Comparison of ENCODE assay signal across 8 cellular contexts in the genomic region with DNA sequence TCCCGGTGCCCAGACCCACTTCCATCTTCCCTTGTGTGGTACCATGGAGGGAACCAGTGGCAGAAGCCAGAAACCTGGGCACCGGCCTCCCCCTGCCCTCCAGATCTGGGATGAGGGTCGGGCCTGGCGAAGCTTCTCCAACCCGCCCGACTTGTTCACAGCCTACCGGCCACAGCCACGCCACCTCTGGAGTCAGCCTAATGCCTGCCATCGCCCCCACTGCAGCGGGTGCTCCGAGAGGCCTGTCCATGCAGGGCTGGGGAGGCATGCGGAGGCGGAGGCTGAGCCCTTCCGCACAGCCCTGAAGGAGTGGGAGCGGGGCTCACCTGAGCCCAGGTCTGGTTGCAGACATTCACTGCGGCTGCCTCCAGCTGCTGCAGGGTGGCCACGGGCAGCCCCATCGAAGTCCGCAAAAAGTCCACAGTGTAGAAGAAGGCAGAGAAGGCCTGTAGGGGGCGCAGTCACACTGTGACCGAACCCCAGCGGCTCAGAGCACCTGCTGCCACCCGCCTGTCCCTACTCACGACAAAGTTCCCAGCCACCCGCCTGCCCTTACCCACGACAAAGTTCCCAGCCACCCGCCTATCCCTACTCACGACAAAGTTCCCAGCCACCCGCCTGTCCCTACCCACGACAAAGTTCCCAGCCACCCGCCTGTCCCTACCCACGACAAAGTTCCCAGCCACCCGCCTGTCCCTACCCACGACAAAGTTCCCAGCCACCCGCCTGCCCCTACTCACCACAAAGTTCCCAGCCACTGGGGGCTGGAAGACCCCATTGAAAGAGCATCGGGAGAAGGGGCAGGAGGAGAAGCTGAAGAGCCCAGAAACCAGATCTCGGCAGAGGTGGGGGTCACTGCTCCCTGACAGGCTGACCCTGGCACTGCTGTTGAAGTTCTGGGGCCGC. TPM values are rescaled to one million over a fixed set of nuclear protein-coding genes. Genes with fewer than 3 reads are reported as not detected.
DNase-seq lines count a peak whose midpoint lies in the region; ATAC-seq and TF ChIP-seq lines count a peak whose summit lies in the region.

No MANE protein-coding gene starts in this region.

- CTCF ChIA-PET in PC-3 (lab: Charles Lee): interaction anchor here (0.7 kb wide), 1 partner anchor 21 kb away, joined by 3 read pairs; the partner anchor contains the start of gene SAPCD2

- H3K27me3 ChIP-seq in CD4-positive, CD25-positive, alpha-beta regulatory T cell (ENCODE audit: control insufficient read depth, insufficient read depth, low read length): peaks cover 10% of the 10 kb centered on the region
- H3K27me3 ChIP-seq in PC-3 (ENCODE audit: low read length) (no peaks in the 10 kb centered on the region), adipocyte (replicated peaks; ENCODE audit: control insufficient read depth, insufficient read depth, low read length) (peaks cover 58% of the 10 kb centered on the region), kidney epithelial cell (ENCODE audit: control insufficient read depth, insufficient read depth, low read length) (peaks cover 76% of the 10 kb centered on the region)

- no peaks in the 10 kb centered on the region for H3K9me3 ChIP-seq in CD4-positive, CD25-positive, alpha-beta regulatory T cell (ENCODE audit: control insufficient read depth in 2 of 2, low read length in 2 of 2)
- no peaks in the 10 kb centered on the region for H3K9me3 ChIP-seq in PC-3 (ENCODE audit: low read length)
- H3K9me3 ChIP-seq in adipocyte (ENCODE audit: control insufficient read depth, low read length): no peaks in the 10 kb centered on the region

- no peak overlapping the region for H3K27ac ChIP-seq in CD4-positive, CD25-positive, alpha-beta regulatory T cell (ENCODE audit: insufficient read depth, low read length, poor library complexity, severe bottlenecking)
- H3K27ac ChIP-seq in PC-3 (ENCODE audit: low read length): no peak overlapping the region

- H3K9me3 Mint-ChIP-seq in CD4-positive, CD25-positive, alpha-beta regulatory T cell: peaks cover 0 to 2% (median 0%) of the 10 kb centered on the region in 7 donors
- H3K9me3 Mint-ChIP-seq in stimulated activated effector memory CD8-positive, alpha-beta T cell treated with anti-CD3 and anti-CD28 coated beads, Interleukin-12 subunit alpha, Interleukin-12 subunit beta, amount 100 ng/mL, for 72 hours: no peaks in the 10 kb centered on the region

- H3K27ac Mint-ChIP-seq in CD4-positive, CD25-positive, alpha-beta regulatory T cell: no peak overlapping the region
- no peak overlapping the region for H3K27ac Mint-ChIP-seq in stimulated activated effector memory CD8-positive, alpha-beta T cell treated with anti-CD3 and anti-CD28 coated beads, Interleukin-12 subunit alpha, Interleukin-12 subunit beta, amount 100 ng/mL, for 72 hours

- H3K79me2 ChIP-seq in PC-3 (ENCODE audit: low read length): peaks cover 7% of the 10 kb centered on the region

- intact Hi-C loops in PC-3 (cut with micrococcal nuclease): loop anchor here (2.0 kb wide), 1 partner anchor 17 kb away; no protein-coding TSS in a partner anchor

- no peak overlapping the region for H2AFZ ChIP-seq in PC-3 (ENCODE audit: low read length)

- no peak overlapping the region for H3K4me3 ChIP-seq in CD4-positive, CD25-positive, alpha-beta regulatory T cell (ENCODE audit: low read depth, low read length)
- H3K4me3 ChIP-seq in PC-3 (ENCODE audit: low read length) (no peak overlapping the region), adipocyte (ENCODE audit: low read length) (no peak overlapping the region), kidney epithelial cell (ENCODE audit: low read depth, low read length) (no peak overlapping the region)

- no peak overlapping the region for H3K9ac ChIP-seq in PC-3 (ENCODE audit: low read length)
- H3K9ac ChIP-seq in adipocyte (ENCODE audit: low read length): no peak overlapping the region

- H3K4me1 ChIP-seq in CD4-positive, CD25-positive, alpha-beta regulatory T cell (ENCODE audit: control insufficient read depth, insufficient read depth, low read length, poor library complexity, severe bottlenecking): peaks cover 35% of the 10 kb centered on the region
- peaks cover 6% of the 10 kb centered on the region for H3K4me1 ChIP-seq in PC-3 (ENCODE audit: insufficient read depth, low read length)
- H3K4me1 ChIP-seq in adipocyte (ENCODE audit: control insufficient read depth, insufficient read depth, low read length): peaks cover 8% of the 10 kb centered on the region

- no peaks in the 10 kb centered on the region for H3K36me3 ChIP-seq in CD4-positive, CD25-positive, alpha-beta regulatory T cell (ENCODE audit: control insufficient read depth, insufficient read depth, low read length)
- no peaks in the 10 kb centered on the region for H3K36me3 ChIP-seq in PC-3 (ENCODE audit: low read depth, low read length)
- H3K36me3 ChIP-seq in adipocyte (ENCODE audit: control insufficient read depth, insufficient read depth, low read length, severe bottlenecking): no peaks in the 10 kb centered on the region
- no peaks in the 10 kb centered on the region for H3K36me3 ChIP-seq in kidney epithelial cell (ENCODE audit: control insufficient read depth, insufficient read depth, low read length)

- H3K4me3 Mint-ChIP-seq in CD4-positive, CD25-positive, alpha-beta regulatory T cell: peak overlapping the region in 1 of 4 donors; percentile 69
- no peak overlapping the region for H3K4me3 Mint-ChIP-seq in stimulated activated effector memory CD8-positive, alpha-beta T cell treated with anti-CD3 and anti-CD28 coated beads, Interleukin-12 subunit alpha, Interleukin-12 subunit beta, amount 100 ng/mL, for 72 hours

- no peaks in the 10 kb centered on the region for H4K20me1 ChIP-seq in PC-3 (ENCODE audit: low read length)

- peak; percentile 60 for TF ChIP-seq CTCF in PC-3 (conservative IDR thresholded peaks at IDR 0.05; ENCODE audit: low read depth, low read length)
- TF ChIP-seq CTCF in kidney epithelial cell (IDR thresholded peaks at IDR 0.05; ENCODE audit: insufficient read depth, low read length, poor library complexity, severe bottlenecking): peak; percentile 64

- no peaks in the 10 kb centered on the region for H3K36me3 Mint-ChIP-seq in CD4-positive, CD25-positive, alpha-beta regulatory T cell
- no peaks in the 10 kb centered on the region for H3K36me3 Mint-ChIP-seq in stimulated activated effector memory CD8-positive, alpha-beta T cell treated with anti-CD3 and anti-CD28 coated beads, Interleukin-12 subunit alpha, Interleukin-12 subunit beta, amount 100 ng/mL, for 72 hours

- no peaks in the 10 kb centered on the region for H3F3A ChIP-seq in PC-3 (ENCODE audit: low read length, unreplicated experiment)

- no peaks in the 10 kb centered on the region for H3K9me2 ChIP-seq in PC-3 (replicated peaks; ENCODE audit: low read length)

- POLR2A ChIA-PET in PC-3 (lab: Charles Lee; ENCODE audit: unreplicated experiment): no interaction called here

- H3K4me2 ChIP-seq in PC-3 (ENCODE audit: low read length): no peak overlapping the region

- peak in 1 of 2 donors; percentile 34 for ATAC-seq in CD4-positive, CD25-positive, alpha-beta regulatory T cell (ENCODE audit: low read depth in 2 of 2)
- ATAC-seq in HG02885 (IDR thresholded peaks at IDR 0.05; ENCODE audit: poor library complexity, unreplicated experiment) (peak; percentile 40), PC-3 (peak; percentile 54), GM21786 (IDR thresholded peaks at IDR 0.05; ENCODE audit: unreplicated experiment) (no peak)
- peak; percentile 50 for ATAC-seq in stimulated activated effector memory CD8-positive, alpha-beta T cell treated with anti-CD3 and anti-CD28 coated beads, Interleukin-12 subunit alpha, Interleukin-12 subunit beta, amount 100 ng/mL, for 72 hours

- H3K27me3 Mint-ChIP-seq in CD4-positive, CD25-positive, alpha-beta regulatory T cell: peaks cover 41% of the 10 kb centered on the region

- H3K4me1 Mint-ChIP-seq in CD4-positive, CD25-positive, alpha-beta regulatory T cell: peaks cover 0 to 16% (median 5%) of the 10 kb centered on the region in 4 donors
- peaks cover 18% of the 10 kb centered on the region for H3K4me1 Mint-ChIP-seq in stimulated activated effector memory CD8-positive, alpha-beta T cell treated with anti-CD3 and anti-CD28 coated beads, Interleukin-12 subunit alpha, Interleukin-12 subunit beta, amount 100 ng/mL, for 72 hours

- no TSS peak for BruUV-seq in PC-3 (replicated peaks; lab: Mats Ljungman, UMichigan)

- peak in 2 of 3 donors; percentile 34 to 70 for DNase-seq in CD4-positive, CD25-positive, alpha-beta regulatory T cell
- DNase-seq in PC-3 (peak; percentile 64), adipocyte (ENCODE audit: low read depth) (peak; percentile 84), kidney epithelial cell (ENCODE audit: low read depth) (no peak)
- peak in 1 of 2 donors; percentile 84 for DNase-seq in stimulated activated effector memory CD8-positive, alpha-beta T cell treated with anti-CD3 and anti-CD28 coated beads, Interleukin-12 subunit alpha, Interleukin-12 subunit beta, amount 100 ng/mL, for 72 hours (ENCODE audit: low spot score in 2 of 2)
- DNase-seq in central memory CD4-positive, alpha-beta T cell: no peak

RNA-seq across cellular contexts. Expression of gene NPDC1, which starts 3.8 kb away (rescaled TPM):
- total RNA-seq in CD4-positive, CD25-positive, alpha-beta regulatory T cell: 106 TPM
- 10 to 100 TPM in 2 of 4 donors, 1 to 10 TPM in 2; 4.2 to 15.3 (median 9.2) TPM for polyA plus RNA-seq in CD4-positive, CD25-positive, alpha-beta regulatory T cell
- total RNA-seq in PC-3 (2014; rRNA removed): 25.4 and 33.3 TPM in 2 replicates
- total RNA-seq in kidney epithelial cell: 58.3 and 76.1 TPM in 2 replicates

RNA-seq across cellular contexts. Expression of gene ENTPD2, which starts 4.1 kb away (rescaled TPM):
- total RNA-seq in CD4-positive, CD25-positive, alpha-beta regulatory T cell: not detected
- not detected for polyA plus RNA-seq in CD4-positive, CD25-positive, alpha-beta regulatory T cell
- total RNA-seq in PC-3 (2014; rRNA removed) (0.92 and 1.3 TPM in 2 replicates), kidney epithelial cell (0.21 TPM in 1 of 2 replicates, not detected in the other)

RNA-seq across cellular contexts. Expression of gene FUT7, which starts 17.9 kb away (rescaled TPM):
- 15.2 TPM for total RNA-seq in CD4-positive, CD25-positive, alpha-beta regulatory T cell
- 10 to 100 TPM; 31.8 to 79.0 (median 42.9) TPM for polyA plus RNA-seq in CD4-positive, CD25-positive, alpha-beta regulatory T cell
- not detected in 2 replicates for total RNA-seq in PC-3 (2014; rRNA removed)
- not detected in 2 replicates for total RNA-seq in kidney epithelial cell

RNA-seq across cellular contexts. Expression of gene SAPCD2, which starts 20.6 kb away (rescaled TPM):
- total RNA-seq in CD4-positive, CD25-positive, alpha-beta regulatory T cell: 1.2 TPM
- polyA plus RNA-seq in CD4-positive, CD25-positive, alpha-beta regulatory T cell: under 1 TPM; 0.09 to 0.62 (median 0.18) TPM
- 98.4 and 134 TPM in 2 replicates for total RNA-seq in PC-3 (2014; rRNA removed)
- total RNA-seq in kidney epithelial cell: 5.3 and 5.8 TPM in 2 replicates

RNA-seq across cellular contexts. Expression of gene ABCA2, which starts 21.8 kb away (rescaled TPM):
- 135 TPM for total RNA-seq in CD4-positive, CD25-positive, alpha-beta regulatory T cell
- polyA plus RNA-seq in CD4-positive, CD25-positive, alpha-beta regulatory T cell: 1 to 10 TPM; 3.8 to 4.5 (median 4.3) TPM
- total RNA-seq in PC-3 (2014; rRNA removed): 25.9 and 31.5 TPM in 2 replicates
- total RNA-seq in kidney epithelial cell: 5.3 and 15.4 TPM in 2 replicates

Comparison
In these comparisons a context has a peak if more than half of its experiments do, and no peak if none do; other contexts are left out.
1. DNase-seq: peak in CD4-positive, CD25-positive, alpha-beta regulatory T cell (2 of 3), PC-3 (single experiment) and adipocyte (single experiment); none in kidney epithelial cell (single experiment) and central memory CD4-positive, alpha-beta T cell (single experiment).
2. RNA of gene FUT7, which starts 17.9 kb away (total RNA-seq): 15.2 TPM in CD4-positive, CD25-positive, alpha-beta regulatory T cell (single experiment); not detected in PC-3 and not detected in kidney epithelial cell; every median in the first group is over 10 times any median in the second.